9 cellular contexts compared by ENCODE assay signal in genomic region chr11:829946-830294, GRCh38. TPM values are rescaled to one million over a fixed set of nuclear protein-coding genes. Genes with fewer than 3 reads are reported as not detected.
DNase-seq lines count a peak whose midpoint lies in the region; ATAC-seq and TF ChIP-seq lines count a peak whose summit lies in the region.
"Had no signal": no experiment of that assay in that cellular context is flagged by ENCODE, and none has a peak within 500 bp of the region (broad histone marks: within the 10 kb centered on the region; RNA-seq: fewer than 3 reads in every experiment).

No MANE protein-coding gene starts in this region.

- ATAC-seq in activated B cell treated with CpG ODN at 0.5 μM for 24 hours (ENCODE audit: low read depth), result peak; percentile 10
- peak; percentile 2 for ATAC-seq in stimulated activated effector memory CD8-positive, alpha-beta T cell treated with anti-CD3 and anti-CD28 coated beads, Interleukin-12 subunit alpha, Interleukin-12 subunit beta, amount 100 ng/mL, for 72 hours

- in situ Hi-C loops in GM23248 (cut with MboI), result no loop called here

- peaks cover 15% of the 10 kb centered on the region for H3K79me2 ChIP-seq in GM23248 (ENCODE audit: insufficient read depth)

- CTCF ChIA-PET in activated B cell treated with CpG ODN at 0.5 μM for 24 hours (lab: Charles Lee), result no interaction called here

- peaks cover 52% of the 10 kb centered on the region for H3K4me1 Mint-ChIP-seq in activated B cell treated with CpG ODN at 0.5 μM for 24 hours
- peaks cover 26% of the 10 kb centered on the region for H3K4me1 Mint-ChIP-seq in stimulated activated effector memory CD8-positive, alpha-beta T cell treated with anti-CD3 and anti-CD28 coated beads, Interleukin-12 subunit alpha, Interleukin-12 subunit beta, amount 100 ng/mL, for 72 hours

- peak overlapping the region; percentile 54 for H3K4me3 ChIP-seq in GM23248
- peak overlapping the region; percentile 68 for H3K4me3 ChIP-seq in iPS-15b (ENCODE audit: low read depth, low read length)

- H3K9me3 Mint-ChIP-seq in activated B cell treated with CpG ODN at 0.5 μM for 24 hours, result no peaks in the 10 kb centered on the region
- no peaks in the 10 kb centered on the region for H3K9me3 Mint-ChIP-seq in stimulated activated effector memory CD8-positive, alpha-beta T cell treated with anti-CD3 and anti-CD28 coated beads, Interleukin-12 subunit alpha, Interleukin-12 subunit beta, amount 100 ng/mL, for 72 hours

- no peak overlapping the region for H3K27ac ChIP-seq in GM23248

- no peaks in the 10 kb centered on the region for H4K20me1 ChIP-seq in GM23248 (ENCODE audit: insufficient read depth)

- peak; percentile 53 for DNase-seq in GM23248
- DNase-seq in activated B cell treated with CpG ODN at 0.5 μM for 24 hours, result no peak
- DNase-seq in stimulated activated effector memory CD8-positive, alpha-beta T cell treated with anti-CD3 and anti-CD28 coated beads, Interleukin-12 subunit alpha, Interleukin-12 subunit beta, amount 100 ng/mL, for 72 hours (ENCODE audit: low spot score in 2 of 2), result no peak
- DNase-seq in NCI-H524 treated with DMSO at 0.1 percent for 48 hours (lab: John Stamatoyannopoulos, UW), result no peak
- DNase-seq in HUDEP-2 (lab: John Stamatoyannopoulos, UW; ENCODE audit: unreplicated experiment in 76 of 76), result no peak
- no peak for DNase-seq in HuH-7.5 (ENCODE audit: low spot score)
- DNase-seq in SW 1271 (lab: John Stamatoyannopoulos, UW), result no peak
- DNase-seq: NCI-H2081 treated with DMSO at 0.1 percent for 48 hours had no signal

- TF ChIP-seq CTCF in activated B cell treated with CpG ODN at 0.5 μM for 24 hours (IDR thresholded peaks at IDR 0.05), result no peak

- WGBS in GM23248 (ENCODE audit: low coverage in 1 of 2, low lambda C conversion rate in 2 of 2, missing lambda C conversion rate in 2 of 2), 2 experiments, result 4% methylated on average over 11 to 34 of the region's 34 CpGs

- H3K9me3 ChIP-seq in GM23248 (ENCODE audit: low read depth) (no peaks in the 10 kb centered on the region), iPS-15b (ENCODE audit: control insufficient read depth, insufficient read depth, low read length) (no peaks in the 10 kb centered on the region)

- POLR2A ChIA-PET in activated B cell treated with CpG ODN at 0.5 μM for 24 hours (lab: Charles Lee), result interaction anchor here (1.0 to 8.3 kb wide), 4 partner anchors 11 to 22 kb away, joined by 4 to 104 read pairs (median 7); partner anchors contain the start of genes PNPLA2, POLR2L and TSPAN4

- H3K36me3 ChIP-seq in GM23248 (ENCODE audit: low read depth) (peaks cover 3% of the 10 kb centered on the region; the same call in 1 of the 2 replicates), iPS-15b (ENCODE audit: control insufficient read depth, insufficient read depth, low read length) (peaks cover 2% of the 10 kb centered on the region)

- H3K27ac Mint-ChIP-seq in activated B cell treated with CpG ODN at 0.5 μM for 24 hours, result no peak overlapping the region
- H3K27ac Mint-ChIP-seq in stimulated activated effector memory CD8-positive, alpha-beta T cell treated with anti-CD3 and anti-CD28 coated beads, Interleukin-12 subunit alpha, Interleukin-12 subunit beta, amount 100 ng/mL, for 72 hours, result no peak overlapping the region

- peak overlapping the region; percentile 56 for H3K4me2 ChIP-seq in GM23248 (ENCODE audit: unreplicated experiment)

- H3K4me1 ChIP-seq in GM23248 (ENCODE audit: insufficient read depth), result peaks cover 9% of the 10 kb centered on the region; the same call in 1 of the 2 replicates
- H3K4me1 ChIP-seq in iPS-15b (ENCODE audit: control insufficient read depth, insufficient read depth, low read length), result peaks cover 3% of the 10 kb centered on the region

- H3K4me3 Mint-ChIP-seq in activated B cell treated with CpG ODN at 0.5 μM for 24 hours, result peak overlapping the region; percentile 71
- H3K4me3 Mint-ChIP-seq in stimulated activated effector memory CD8-positive, alpha-beta T cell treated with anti-CD3 and anti-CD28 coated beads, Interleukin-12 subunit alpha, Interleukin-12 subunit beta, amount 100 ng/mL, for 72 hours, result peak overlapping the region; percentile 70

- peaks cover 6% of the 10 kb centered on the region for H3K36me3 Mint-ChIP-seq in activated B cell treated with CpG ODN at 0.5 μM for 24 hours (ENCODE audit: low read depth)
- H3K36me3 Mint-ChIP-seq in stimulated activated effector memory CD8-positive, alpha-beta T cell treated with anti-CD3 and anti-CD28 coated beads, Interleukin-12 subunit alpha, Interleukin-12 subunit beta, amount 100 ng/mL, for 72 hours, result peaks cover 7% of the 10 kb centered on the region

- H3K27me3 ChIP-seq in GM23248 (replicated peaks; ENCODE audit: insufficient read depth), result peaks cover 7% of the 10 kb centered on the region; the same call in 1 of the 2 replicates
- H3K27me3 ChIP-seq in iPS-15b (ENCODE audit: control insufficient read depth, insufficient read depth, low read length), result peaks cover 27% of the 10 kb centered on the region

- H3K9me2 ChIP-seq in GM23248 (ENCODE audit: insufficient read depth), result no peaks in the 10 kb centered on the region

- H2AFZ ChIP-seq in GM23248, result no peak overlapping the region

- H3K9ac ChIP-seq in GM23248 (no peak overlapping the region), iPS-15b (ENCODE audit: low read depth, low read length) (peak overlapping the region; percentile 12)

- peaks cover 6% of the 10 kb centered on the region for H3K27me3 Mint-ChIP-seq in activated B cell treated with CpG ODN at 0.5 μM for 24 hours

- intact Hi-C loops in activated B cell treated with CpG ODN at 0.5 μM for 24 hours (cut with micrococcal nuclease), result loop anchor here (1.0 to 5.0 kb wide), 3 partner anchors 10 to 33 kb away; partner anchors contain the start of genes RPLP2 and SLC25A22

- H3F3A ChIP-seq in GM23248 (ENCODE audit: insufficient read depth), result no peaks in the 10 kb centered on the region

RNA-seq across cellular contexts. Expression of gene CRACR2B, which starts 2.2 kb away (rescaled TPM):
- total RNA-seq in GM23248 (2014; rRNA removed; shearing (Covaris generic)), result 0.38 and 2.3 TPM in 2 replicates
- 1.2 and 2.0 TPM in 2 replicates for polyA plus RNA-seq in GM23248 (2016; fragmentation: Nextera tagmentation; extraction: Ambion mirVana)
- total RNA-seq in activated B cell treated with CpG ODN at 0.5 μM for 24 hours, result 4.1 and 4.5 TPM in 2 replicates

RNA-seq across cellular contexts. Expression of gene CD151, which starts 2.8 kb away (rescaled TPM):
- 1,651 and 1,751 TPM in 2 replicates for total RNA-seq in GM23248 (2014; rRNA removed; shearing (Covaris generic))
- polyA plus RNA-seq in GM23248 (2016; fragmentation: Nextera tagmentation; extraction: Ambion mirVana), result 796 and 807 TPM in 2 replicates
- total RNA-seq in activated B cell treated with CpG ODN at 0.5 μM for 24 hours, result 14.4 and 14.5 TPM in 2 replicates

RNA-seq across cellular contexts. Expression of gene PNPLA2, which starts 11.2 kb away (rescaled TPM):
- 35.2 and 38.7 TPM in 2 replicates for total RNA-seq in GM23248 (2014; rRNA removed; shearing (Covaris generic))
- polyA plus RNA-seq in GM23248 (2016; fragmentation: Nextera tagmentation; extraction: Ambion mirVana), result 87.6 and 98.1 TPM in 2 replicates
- 52.9 and 53.2 TPM in 2 replicates for total RNA-seq in activated B cell treated with CpG ODN at 0.5 μM for 24 hours

RNA-seq across cellular contexts. Expression of gene POLR2L, which starts 12.4 kb away (rescaled TPM):
- 67.8 and 113 TPM in 2 replicates for total RNA-seq in GM23248 (2014; rRNA removed; shearing (Covaris generic))
- 804 and 820 TPM in 2 replicates for polyA plus RNA-seq in GM23248 (2016; fragmentation: Nextera tagmentation; extraction: Ambion mirVana)
- total RNA-seq in activated B cell treated with CpG ODN at 0.5 μM for 24 hours, result 83.9 and 90.2 TPM in 2 replicates

RNA-seq across cellular contexts. Expression of gene TSPAN4, which starts 12.7 kb away (rescaled TPM):
- total RNA-seq in GM23248 (2014; rRNA removed; shearing (Covaris generic)), result 340 and 393 TPM in 2 replicates
- polyA plus RNA-seq in GM23248 (2016; fragmentation: Nextera tagmentation; extraction: Ambion mirVana), result 343 and 344 TPM in 2 replicates
- 2.2 and 2.3 TPM in 2 replicates for total RNA-seq in activated B cell treated with CpG ODN at 0.5 μM for 24 hours

Comparison
In these comparisons a context has a peak if more than half of its experiments do, and no peak if none do; other contexts are left out.
1. RNA of gene CD151, which starts 2.8 kb away (total RNA-seq): 1,651 to 1,751 TPM in GM23248; 14.4 to 14.5 TPM in activated B cell treated with CpG ODN at 0.5 μM for 24 hours; every median in the first group is over 100 times any median in the second.